Comparison of ENCODE assay signal across 1 cellular context in the genomic region with DNA sequence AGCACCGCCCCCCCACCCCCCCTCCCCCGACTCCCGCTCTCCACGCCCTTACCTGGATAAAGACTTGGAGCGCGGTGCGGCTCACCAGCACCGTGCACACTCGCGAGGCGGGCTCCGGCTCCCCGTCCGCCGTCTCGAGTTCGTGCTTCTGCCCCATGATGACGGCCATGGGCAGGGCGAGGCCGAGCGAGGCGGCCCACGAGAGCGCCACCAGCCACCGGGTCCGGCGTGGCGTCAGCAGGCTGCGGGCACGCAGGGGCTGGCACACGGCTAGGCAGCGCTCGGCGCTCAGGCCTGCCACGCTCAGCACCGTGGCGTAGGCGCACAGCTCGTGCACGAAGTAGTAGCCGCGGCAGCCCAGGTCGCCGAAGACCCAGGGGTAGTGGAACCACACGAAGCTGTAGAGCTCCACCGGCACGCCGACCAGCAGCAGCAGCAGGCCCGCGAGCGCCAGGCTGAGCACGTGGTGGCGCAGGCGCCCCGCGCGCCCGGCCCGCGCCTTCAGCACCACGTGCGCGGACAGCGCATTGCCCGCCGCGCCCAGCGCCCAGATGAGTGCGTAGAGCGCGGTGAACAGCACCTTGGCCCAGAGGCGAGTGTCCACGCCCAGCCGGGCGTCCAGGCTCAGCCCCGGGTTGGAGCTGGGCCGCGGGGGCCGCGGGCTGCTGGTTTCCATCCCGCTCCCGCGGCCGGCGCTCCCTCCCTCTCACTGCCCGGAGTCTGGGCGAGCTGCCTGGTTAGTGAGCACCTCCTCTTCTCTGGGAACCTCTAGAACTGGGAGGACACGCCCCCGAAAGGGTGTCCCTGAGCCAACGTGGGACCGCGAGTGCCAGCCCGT.
TF ChIP-seq lines count a peak whose summit lies in the region.

A gene with protein sequence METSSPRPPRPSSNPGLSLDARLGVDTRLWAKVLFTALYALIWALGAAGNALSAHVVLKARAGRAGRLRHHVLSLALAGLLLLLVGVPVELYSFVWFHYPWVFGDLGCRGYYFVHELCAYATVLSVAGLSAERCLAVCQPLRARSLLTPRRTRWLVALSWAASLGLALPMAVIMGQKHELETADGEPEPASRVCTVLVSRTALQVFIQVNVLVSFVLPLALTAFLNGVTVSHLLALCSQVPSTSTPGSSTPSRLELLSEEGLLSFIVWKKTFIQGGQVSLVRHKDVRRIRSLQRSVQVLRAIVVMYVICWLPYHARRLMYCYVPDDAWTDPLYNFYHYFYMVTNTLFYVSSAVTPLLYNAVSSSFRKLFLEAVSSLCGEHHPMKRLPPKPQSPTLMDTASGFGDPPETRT (minus strand): TSS at position 742 of the 838 bp plus-strand sequence. CDS start 66 bp downstream, at position 676.

TF ChIP-seq in HepG2, 621 proteins besides CTCF, POLR2A, EP300 and RAD21 (continued from another document and continues in another):
- TF ChIP-seq, protein P1, sequence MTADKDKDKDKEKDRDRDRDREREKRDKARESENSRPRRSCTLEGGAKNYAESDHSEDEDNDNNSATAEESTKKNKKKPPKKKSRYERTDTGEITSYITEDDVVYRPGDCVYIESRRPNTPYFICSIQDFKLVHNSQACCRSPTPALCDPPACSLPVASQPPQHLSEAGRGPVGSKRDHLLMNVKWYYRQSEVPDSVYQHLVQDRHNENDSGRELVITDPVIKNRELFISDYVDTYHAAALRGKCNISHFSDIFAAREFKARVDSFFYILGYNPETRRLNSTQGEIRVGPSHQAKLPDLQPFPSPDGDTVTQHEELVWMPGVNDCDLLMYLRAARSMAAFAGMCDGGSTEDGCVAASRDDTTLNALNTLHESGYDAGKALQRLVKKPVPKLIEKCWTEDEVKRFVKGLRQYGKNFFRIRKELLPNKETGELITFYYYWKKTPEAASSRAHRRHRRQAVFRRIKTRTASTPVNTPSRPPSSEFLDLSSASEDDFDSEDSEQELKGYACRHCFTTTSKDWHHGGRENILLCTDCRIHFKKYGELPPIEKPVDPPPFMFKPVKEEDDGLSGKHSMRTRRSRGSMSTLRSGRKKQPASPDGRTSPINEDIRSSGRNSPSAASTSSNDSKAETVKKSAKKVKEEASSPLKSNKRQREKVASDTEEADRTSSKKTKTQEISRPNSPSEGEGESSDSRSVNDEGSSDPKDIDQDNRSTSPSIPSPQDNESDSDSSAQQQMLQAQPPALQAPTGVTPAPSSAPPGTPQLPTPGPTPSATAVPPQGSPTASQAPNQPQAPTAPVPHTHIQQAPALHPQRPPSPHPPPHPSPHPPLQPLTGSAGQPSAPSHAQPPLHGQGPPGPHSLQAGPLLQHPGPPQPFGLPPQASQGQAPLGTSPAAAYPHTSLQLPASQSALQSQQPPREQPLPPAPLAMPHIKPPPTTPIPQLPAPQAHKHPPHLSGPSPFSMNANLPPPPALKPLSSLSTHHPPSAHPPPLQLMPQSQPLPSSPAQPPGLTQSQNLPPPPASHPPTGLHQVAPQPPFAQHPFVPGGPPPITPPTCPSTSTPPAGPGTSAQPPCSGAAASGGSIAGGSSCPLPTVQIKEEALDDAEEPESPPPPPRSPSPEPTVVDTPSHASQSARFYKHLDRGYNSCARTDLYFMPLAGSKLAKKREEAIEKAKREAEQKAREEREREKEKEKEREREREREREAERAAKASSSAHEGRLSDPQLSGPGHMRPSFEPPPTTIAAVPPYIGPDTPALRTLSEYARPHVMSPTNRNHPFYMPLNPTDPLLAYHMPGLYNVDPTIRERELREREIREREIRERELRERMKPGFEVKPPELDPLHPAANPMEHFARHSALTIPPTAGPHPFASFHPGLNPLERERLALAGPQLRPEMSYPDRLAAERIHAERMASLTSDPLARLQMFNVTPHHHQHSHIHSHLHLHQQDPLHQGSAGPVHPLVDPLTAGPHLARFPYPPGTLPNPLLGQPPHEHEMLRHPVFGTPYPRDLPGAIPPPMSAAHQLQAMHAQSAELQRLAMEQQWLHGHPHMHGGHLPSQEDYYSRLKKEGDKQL (CRISPR knock-in tag; IDR thresholded peaks at IDR 0.05; ENCODE audit: low read depth), result peak; percentile 89
- TF ChIP-seq ZBTB7B (CRISPR knock-in tag; IDR thresholded peaks at IDR 0.05) (peak; percentile 70; the same call in 1 of the 2 replicates), SAFB2 (CRISPR knock-in tag; IDR thresholded peaks at IDR 0.05; ENCODE audit: borderline replicate concordance, low read depth) (peak; percentile 99), ZNF749 (CRISPR knock-in tag; IDR thresholded peaks at IDR 0.05; ENCODE audit: borderline replicate concordance) (peak; percentile 100), ZNF550 (CRISPR knock-in tag; IDR thresholded peaks at IDR 0.05; ENCODE audit: borderline replicate concordance) (peak; percentile 59; the same call in 1 of the 2 replicates), GATAD2A (CRISPR knock-in tag; IDR thresholded peaks at IDR 0.05) (0 out of 2 replicates have a peak, but pooled peaks have one; percentile 25), ZKSCAN8 (CRISPR knock-in tag; IDR thresholded peaks at IDR 0.05; ENCODE audit: borderline replicate concordance) (peak; percentile 82; the same call in 1 of the 2 replicates), ZNF225 (CRISPR knock-in tag; IDR thresholded peaks at IDR 0.05) (peak; percentile 99), ZMYM3 (CRISPR knock-in tag; IDR thresholded peaks at IDR 0.05) (peak; percentile 22; the same call in 1 of the 2 replicates), ATRX (CRISPR knock-in tag; IDR thresholded peaks at IDR 0.05; ENCODE audit: borderline replicate concordance) (no peak), PAX8 (CRISPR knock-in tag; IDR thresholded peaks at IDR 0.05; ENCODE audit: borderline replicate concordance) (peak; percentile 91; the same call in 1 of the 2 replicates), GLI4 (CRISPR knock-in tag; IDR thresholded peaks at IDR 0.05; ENCODE audit: borderline replicate concordance) (peak; percentile 87), CEBPB (IDR thresholded peaks at IDR 0.05; ENCODE audit: borderline replicate concordance, low read depth, low read length) (no peak)
- TF ChIP-seq, protein P2, sequence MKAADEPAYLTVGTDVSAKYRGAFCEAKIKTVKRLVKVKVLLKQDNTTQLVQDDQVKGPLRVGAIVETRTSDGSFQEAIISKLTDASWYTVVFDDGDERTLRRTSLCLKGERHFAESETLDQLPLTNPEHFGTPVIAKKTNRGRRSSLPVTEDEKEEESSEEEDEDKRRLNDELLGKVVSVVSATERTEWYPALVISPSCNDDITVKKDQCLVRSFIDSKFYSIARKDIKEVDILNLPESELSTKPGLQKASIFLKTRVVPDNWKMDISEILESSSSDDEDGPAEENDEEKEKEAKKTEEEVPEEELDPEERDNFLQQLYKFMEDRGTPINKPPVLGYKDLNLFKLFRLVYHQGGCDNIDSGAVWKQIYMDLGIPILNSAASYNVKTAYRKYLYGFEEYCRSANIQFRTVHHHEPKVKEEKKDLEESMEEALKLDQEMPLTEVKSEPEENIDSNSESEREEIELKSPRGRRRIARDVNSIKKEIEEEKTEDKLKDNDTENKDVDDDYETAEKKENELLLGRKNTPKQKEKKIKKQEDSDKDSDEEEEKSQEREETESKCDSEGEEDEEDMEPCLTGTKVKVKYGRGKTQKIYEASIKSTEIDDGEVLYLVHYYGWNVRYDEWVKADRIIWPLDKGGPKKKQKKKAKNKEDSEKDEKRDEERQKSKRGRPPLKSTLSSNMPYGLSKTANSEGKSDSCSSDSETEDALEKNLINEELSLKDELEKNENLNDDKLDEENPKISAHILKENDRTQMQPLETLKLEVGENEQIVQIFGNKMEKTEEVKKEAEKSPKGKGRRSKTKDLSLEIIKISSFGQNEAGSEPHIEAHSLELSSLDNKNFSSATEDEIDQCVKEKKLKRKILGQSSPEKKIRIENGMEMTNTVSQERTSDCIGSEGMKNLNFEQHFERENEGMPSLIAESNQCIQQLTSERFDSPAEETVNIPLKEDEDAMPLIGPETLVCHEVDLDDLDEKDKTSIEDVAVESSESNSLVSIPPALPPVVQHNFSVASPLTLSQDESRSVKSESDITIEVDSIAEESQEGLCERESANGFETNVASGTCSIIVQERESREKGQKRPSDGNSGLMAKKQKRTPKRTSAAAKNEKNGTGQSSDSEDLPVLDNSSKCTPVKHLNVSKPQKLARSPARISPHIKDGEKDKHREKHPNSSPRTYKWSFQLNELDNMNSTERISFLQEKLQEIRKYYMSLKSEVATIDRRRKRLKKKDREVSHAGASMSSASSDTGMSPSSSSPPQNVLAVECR (CRISPR knock-in tag; IDR thresholded peaks at IDR 0.05; ENCODE audit: borderline replicate concordance), result peak; percentile 99
- TF ChIP-seq, protein P3, sequence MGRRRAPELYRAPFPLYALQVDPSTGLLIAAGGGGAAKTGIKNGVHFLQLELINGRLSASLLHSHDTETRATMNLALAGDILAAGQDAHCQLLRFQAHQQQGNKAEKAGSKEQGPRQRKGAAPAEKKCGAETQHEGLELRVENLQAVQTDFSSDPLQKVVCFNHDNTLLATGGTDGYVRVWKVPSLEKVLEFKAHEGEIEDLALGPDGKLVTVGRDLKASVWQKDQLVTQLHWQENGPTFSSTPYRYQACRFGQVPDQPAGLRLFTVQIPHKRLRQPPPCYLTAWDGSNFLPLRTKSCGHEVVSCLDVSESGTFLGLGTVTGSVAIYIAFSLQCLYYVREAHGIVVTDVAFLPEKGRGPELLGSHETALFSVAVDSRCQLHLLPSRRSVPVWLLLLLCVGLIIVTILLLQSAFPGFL (CRISPR knock-in tag; IDR thresholded peaks at IDR 0.05), result peak; percentile 98; the same call in 1 of the 2 replicates
- TF ChIP-seq, protein P4, sequence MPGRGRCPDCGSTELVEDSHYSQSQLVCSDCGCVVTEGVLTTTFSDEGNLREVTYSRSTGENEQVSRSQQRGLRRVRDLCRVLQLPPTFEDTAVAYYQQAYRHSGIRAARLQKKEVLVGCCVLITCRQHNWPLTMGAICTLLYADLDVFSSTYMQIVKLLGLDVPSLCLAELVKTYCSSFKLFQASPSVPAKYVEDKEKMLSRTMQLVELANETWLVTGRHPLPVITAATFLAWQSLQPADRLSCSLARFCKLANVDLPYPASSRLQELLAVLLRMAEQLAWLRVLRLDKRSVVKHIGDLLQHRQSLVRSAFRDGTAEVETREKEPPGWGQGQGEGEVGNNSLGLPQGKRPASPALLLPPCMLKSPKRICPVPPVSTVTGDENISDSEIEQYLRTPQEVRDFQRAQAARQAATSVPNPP (CRISPR knock-in tag; IDR thresholded peaks at IDR 0.05), result peak; percentile 99
- TF ChIP-seq, protein P5, sequence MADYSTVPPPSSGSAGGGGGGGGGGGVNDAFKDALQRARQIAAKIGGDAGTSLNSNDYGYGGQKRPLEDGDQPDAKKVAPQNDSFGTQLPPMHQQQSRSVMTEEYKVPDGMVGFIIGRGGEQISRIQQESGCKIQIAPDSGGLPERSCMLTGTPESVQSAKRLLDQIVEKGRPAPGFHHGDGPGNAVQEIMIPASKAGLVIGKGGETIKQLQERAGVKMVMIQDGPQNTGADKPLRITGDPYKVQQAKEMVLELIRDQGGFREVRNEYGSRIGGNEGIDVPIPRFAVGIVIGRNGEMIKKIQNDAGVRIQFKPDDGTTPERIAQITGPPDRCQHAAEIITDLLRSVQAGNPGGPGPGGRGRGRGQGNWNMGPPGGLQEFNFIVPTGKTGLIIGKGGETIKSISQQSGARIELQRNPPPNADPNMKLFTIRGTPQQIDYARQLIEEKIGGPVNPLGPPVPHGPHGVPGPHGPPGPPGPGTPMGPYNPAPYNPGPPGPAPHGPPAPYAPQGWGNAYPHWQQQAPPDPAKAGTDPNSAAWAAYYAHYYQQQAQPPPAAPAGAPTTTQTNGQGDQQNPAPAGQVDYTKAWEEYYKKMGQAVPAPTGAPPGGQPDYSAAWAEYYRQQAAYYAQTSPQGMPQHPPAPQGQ (CRISPR knock-in tag; IDR thresholded peaks at IDR 0.05; ENCODE audit: borderline replicate concordance), result no peak
- TF ChIP-seq, protein P6, sequence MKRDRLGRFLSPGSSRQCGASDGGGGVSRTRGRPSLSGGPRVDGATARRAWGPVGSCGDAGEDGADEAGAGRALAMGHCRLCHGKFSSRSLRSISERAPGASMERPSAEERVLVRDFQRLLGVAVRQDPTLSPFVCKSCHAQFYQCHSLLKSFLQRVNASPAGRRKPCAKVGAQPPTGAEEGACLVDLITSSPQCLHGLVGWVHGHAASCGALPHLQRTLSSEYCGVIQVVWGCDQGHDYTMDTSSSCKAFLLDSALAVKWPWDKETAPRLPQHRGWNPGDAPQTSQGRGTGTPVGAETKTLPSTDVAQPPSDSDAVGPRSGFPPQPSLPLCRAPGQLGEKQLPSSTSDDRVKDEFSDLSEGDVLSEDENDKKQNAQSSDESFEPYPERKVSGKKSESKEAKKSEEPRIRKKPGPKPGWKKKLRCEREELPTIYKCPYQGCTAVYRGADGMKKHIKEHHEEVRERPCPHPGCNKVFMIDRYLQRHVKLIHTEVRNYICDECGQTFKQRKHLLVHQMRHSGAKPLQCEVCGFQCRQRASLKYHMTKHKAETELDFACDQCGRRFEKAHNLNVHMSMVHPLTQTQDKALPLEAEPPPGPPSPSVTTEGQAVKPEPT (CRISPR knock-in tag; IDR thresholded peaks at IDR 0.05; ENCODE audit: low read depth), result peak; percentile 97
- TF ChIP-seq, protein P7, sequence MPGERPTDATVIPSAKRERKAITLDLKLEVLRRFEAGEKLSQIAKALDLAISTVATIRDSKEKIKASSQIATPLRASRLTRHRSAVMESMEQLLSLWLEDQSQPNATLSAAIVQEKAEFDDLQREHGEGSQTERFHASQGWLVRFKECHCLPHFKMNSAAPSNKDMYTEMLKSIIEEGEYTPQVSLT (CRISPR knock-in tag; IDR thresholded peaks at IDR 0.05; ENCODE audit: borderline replicate concordance, low read depth), result peak; percentile 99; the same call in 1 of the 2 replicates
- TF ChIP-seq, protein P8, sequence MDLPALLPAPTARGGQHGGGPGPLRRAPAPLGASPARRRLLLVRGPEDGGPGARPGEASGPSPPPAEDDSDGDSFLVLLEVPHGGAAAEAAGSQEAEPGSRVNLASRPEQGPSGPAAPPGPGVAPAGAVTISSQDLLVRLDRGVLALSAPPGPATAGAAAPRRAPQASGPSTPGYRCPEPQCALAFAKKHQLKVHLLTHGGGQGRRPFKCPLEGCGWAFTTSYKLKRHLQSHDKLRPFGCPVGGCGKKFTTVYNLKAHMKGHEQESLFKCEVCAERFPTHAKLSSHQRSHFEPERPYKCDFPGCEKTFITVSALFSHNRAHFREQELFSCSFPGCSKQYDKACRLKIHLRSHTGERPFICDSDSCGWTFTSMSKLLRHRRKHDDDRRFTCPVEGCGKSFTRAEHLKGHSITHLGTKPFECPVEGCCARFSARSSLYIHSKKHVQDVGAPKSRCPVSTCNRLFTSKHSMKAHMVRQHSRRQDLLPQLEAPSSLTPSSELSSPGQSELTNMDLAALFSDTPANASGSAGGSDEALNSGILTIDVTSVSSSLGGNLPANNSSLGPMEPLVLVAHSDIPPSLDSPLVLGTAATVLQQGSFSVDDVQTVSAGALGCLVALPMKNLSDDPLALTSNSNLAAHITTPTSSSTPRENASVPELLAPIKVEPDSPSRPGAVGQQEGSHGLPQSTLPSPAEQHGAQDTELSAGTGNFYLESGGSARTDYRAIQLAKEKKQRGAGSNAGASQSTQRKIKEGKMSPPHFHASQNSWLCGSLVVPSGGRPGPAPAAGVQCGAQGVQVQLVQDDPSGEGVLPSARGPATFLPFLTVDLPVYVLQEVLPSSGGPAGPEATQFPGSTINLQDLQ (CRISPR knock-in tag; IDR thresholded peaks at IDR 0.05), result peak; percentile 98
- TF ChIP-seq, protein P9, sequence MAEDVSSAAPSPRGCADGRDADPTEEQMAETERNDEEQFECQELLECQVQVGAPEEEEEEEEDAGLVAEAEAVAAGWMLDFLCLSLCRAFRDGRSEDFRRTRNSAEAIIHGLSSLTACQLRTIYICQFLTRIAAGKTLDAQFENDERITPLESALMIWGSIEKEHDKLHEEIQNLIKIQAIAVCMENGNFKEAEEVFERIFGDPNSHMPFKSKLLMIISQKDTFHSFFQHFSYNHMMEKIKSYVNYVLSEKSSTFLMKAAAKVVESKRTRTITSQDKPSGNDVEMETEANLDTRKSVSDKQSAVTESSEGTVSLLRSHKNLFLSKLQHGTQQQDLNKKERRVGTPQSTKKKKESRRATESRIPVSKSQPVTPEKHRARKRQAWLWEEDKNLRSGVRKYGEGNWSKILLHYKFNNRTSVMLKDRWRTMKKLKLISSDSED (CRISPR knock-in tag; IDR thresholded peaks at IDR 0.05), result peak; percentile 99
